In genomic region chr15:33282226-33283020, GRCh38 we compare ENCODE assay signal across 27 cellular contexts. TPM values are rescaled to one million over a fixed set of nuclear protein-coding genes. Genes with fewer than 3 reads are reported as not detected.
"Had no signal": no experiment of that assay in that cellular context is flagged by ENCODE, and none has a peak within 500 bp of the region (broad histone marks: within the 10 kb centered on the region; RNA-seq: fewer than 3 reads in every experiment).

No MANE protein-coding gene starts in this region.

- DNase-seq: activated CD4-positive, alpha-beta T cell treated with anti-CD3 and anti-CD28 coated beads for 36 hours; activated CD4-positive, alpha-beta T cell treated with anti-CD3 and anti-CD28 coated beads, Interleukin-2, amount 50 U/mL, for 4 hours; activated CD4-positive, CD25-positive, alpha-beta regulatory T cell; activated gamma-delta T cell; activated naive CD4-positive, alpha-beta T cell treated with anti-CD3 and anti-CD28 coated beads, Interleukin-2, amount 10 ng/mL, durations not matched to agents 7 days and 5 days; amniotic stem cell; effector memory CD8-positive, alpha-beta T cell; erythroblast; heart left ventricle; left lung; lower lobe of right lung; mucosa of descending colon; posterior cingulate gyrus; right cardiac atrium; stimulated activated CD4-positive, alpha-beta T cell treated with anti-CD3 and anti-CD28 coated beads, Interleukin-15, amount 100 ng/mL, for 24 hours; stimulated activated CD4-positive, alpha-beta T cell treated with anti-CD3 and anti-CD28 coated beads, Interleukin-2, amount 100 ng/mL, for 24 hours; stimulated activated naive B cell treated with anti-CD40 and anti-IgM and Interleukin-4, amounts not matched to agents 10 μg/mL and 1 μg/mL and 100 μg/mL, for 72 hours; T-helper 1 cell; testis; upper lobe of left lung had no signal

- H3K27me3 ChIP-seq: left lung, testis, upper lobe of left lung, vagina had no signal

- ATAC-seq: activated CD4-positive, alpha-beta T cell treated with anti-CD3 and anti-CD28 coated beads for 36 hours; effector memory CD8-positive, alpha-beta T cell; heart left ventricle; left lung; lower lobe of right lung; mucosa of descending colon; natural killer cell treated with Interleukin-12 subunit alpha and Interleukin-12 subunit beta and Interleukin-15 and Interleukin-18, amount 100 ng/mL, for 72 hours; right cardiac atrium; stimulated activated naive B cell treated with anti-CD40 and anti-IgM and Interleukin-4, amounts not matched to agents 10 μg/mL and 1 μg/mL and 100 μg/mL, for 72 hours had no signal

- H3K9me3 ChIP-seq: heart left ventricle, left lung, lower lobe of right lung, mucosa of descending colon, testis, upper lobe of left lung, vagina had no signal

- H3K4me3 ChIP-seq: coronary artery, heart left ventricle, left lung, lower lobe of right lung, mucosa of descending colon, testis, upper lobe of left lung, vagina had no signal

- H3K9me3 Mint-ChIP-seq: activated naive CD4-positive, alpha-beta T cell treated with anti-CD3 and anti-CD28 coated beads, Interleukin-2, amount 10 ng/mL, durations not matched to agents 7 days and 5 days; effector memory CD8-positive, alpha-beta T cell; natural killer cell treated with Interleukin-12 subunit alpha and Interleukin-12 subunit beta and Interleukin-15 and Interleukin-18, amount 100 ng/mL, for 72 hours; stimulated activated naive B cell treated with anti-CD40 and anti-IgM and Interleukin-4, amounts not matched to agents 10 μg/mL and 1 μg/mL and 100 μg/mL, for 72 hours; T-helper 2 cell treated with Interferon-gamma antibody and Interleukin-4, amounts not matched to agents 5 μg/mL and 100 μg/mL, for 36 hours had no signal

- H3K36me3 ChIP-seq: heart left ventricle, left lung, lower lobe of right lung, upper lobe of left lung, vagina had no signal

- H3K4me3 Mint-ChIP-seq: activated CD4-positive, alpha-beta T cell treated with anti-CD3 and anti-CD28 coated beads for 36 hours; activated naive CD4-positive, alpha-beta T cell treated with anti-CD3 and anti-CD28 coated beads, Interleukin-2, amount 10 ng/mL, durations not matched to agents 7 days and 5 days; effector memory CD8-positive, alpha-beta T cell; natural killer cell treated with Interleukin-12 subunit alpha and Interleukin-12 subunit beta and Interleukin-15 and Interleukin-18, amount 100 ng/mL, for 72 hours; stimulated activated naive B cell treated with anti-CD40 and anti-IgM and Interleukin-4, amounts not matched to agents 10 μg/mL and 1 μg/mL and 100 μg/mL, for 72 hours; T-helper 2 cell treated with Interferon-gamma antibody and Interleukin-4, amounts not matched to agents 5 μg/mL and 100 μg/mL, for 36 hours had no signal

- H3K4me1 ChIP-seq: heart left ventricle, left lung, lower lobe of right lung, testis, upper lobe of left lung, vagina had no signal

- H3K36me3 Mint-ChIP-seq: activated naive CD4-positive, alpha-beta T cell treated with anti-CD3 and anti-CD28 coated beads, Interleukin-2, amount 10 ng/mL, durations not matched to agents 7 days and 5 days; natural killer cell treated with Interleukin-12 subunit alpha and Interleukin-12 subunit beta and Interleukin-15 and Interleukin-18, amount 100 ng/mL, for 72 hours; stimulated activated naive B cell treated with anti-CD40 and anti-IgM and Interleukin-4, amounts not matched to agents 10 μg/mL and 1 μg/mL and 100 μg/mL, for 72 hours had no signal

- H3K27me3 Mint-ChIP-seq: activated CD4-positive, alpha-beta T cell treated with anti-CD3 and anti-CD28 coated beads for 36 hours had no signal

- H3K27ac ChIP-seq: coronary artery, heart left ventricle, left lung, lower lobe of right lung, testis, upper lobe of left lung, vagina had no signal

- H3K27ac Mint-ChIP-seq: activated CD4-positive, alpha-beta T cell treated with anti-CD3 and anti-CD28 coated beads for 36 hours; activated naive CD4-positive, alpha-beta T cell treated with anti-CD3 and anti-CD28 coated beads, Interleukin-2, amount 10 ng/mL, durations not matched to agents 7 days and 5 days; effector memory CD8-positive, alpha-beta T cell; natural killer cell treated with Interleukin-12 subunit alpha and Interleukin-12 subunit beta and Interleukin-15 and Interleukin-18, amount 100 ng/mL, for 72 hours; stimulated activated naive B cell treated with anti-CD40 and anti-IgM and Interleukin-4, amounts not matched to agents 10 μg/mL and 1 μg/mL and 100 μg/mL, for 72 hours; T-helper 2 cell treated with Interferon-gamma antibody and Interleukin-4, amounts not matched to agents 5 μg/mL and 100 μg/mL, for 36 hours had no signal

- H3K4me1 Mint-ChIP-seq: activated CD4-positive, alpha-beta T cell treated with anti-CD3 and anti-CD28 coated beads for 36 hours; activated naive CD4-positive, alpha-beta T cell treated with anti-CD3 and anti-CD28 coated beads, Interleukin-2, amount 10 ng/mL, durations not matched to agents 7 days and 5 days; stimulated activated naive B cell treated with anti-CD40 and anti-IgM and Interleukin-4, amounts not matched to agents 10 μg/mL and 1 μg/mL and 100 μg/mL, for 72 hours had no signal

RNA-seq across cellular contexts. Expression of gene RYR3, which starts 28.3 kb away (rescaled TPM):
- total RNA-seq: activated CD4-positive, alpha-beta T cell treated with anti-CD3 and anti-CD28 coated beads for 36 hours; fibroblast of villous mesenchyme; natural killer cell treated with Interleukin-12 subunit alpha and Interleukin-12 subunit beta and Interleukin-15 and Interleukin-18, amount 100 ng/mL, for 72 hours; osteoblast had no signal
- polyA plus RNA-seq: fibroblast of lung had no signal
